ENCODE assay signal across 1 cellular context in genomic region chr6:14211596-14211961, GRCh38.
TF ChIP-seq lines count a peak whose summit lies in the region.

No MANE protein-coding gene starts in this region.

TF ChIP-seq in K562, 482 proteins besides CTCF, POLR2A, EP300 and RAD21 (continued from another document):
- TF ChIP-seq ZNF512 (tag; IDR thresholded peaks at IDR 0.05), result peak; percentile 46; the same call in 1 of the 2 replicates
- no peak for TF ChIP-seq DIDO1 (tag; IDR thresholded peaks at IDR 0.05; ENCODE audit: low read depth)
- no peak for TF ChIP-seq CHD4 (IDR thresholded peaks at IDR 0.05; ENCODE audit: insufficient read depth, insufficient replicate concordance, low read depth, low read length, poor library complexity, severe bottlenecking)
- no peak for TF ChIP-seq TEAD4 (IDR thresholded peaks at IDR 0.05; ENCODE audit: low read length)
- 0 out of 2 replicates have a peak, but pooled peaks have one; percentile 49 for TF ChIP-seq TEAD4 (CRISPR knock-in tag; IDR thresholded peaks at IDR 0.05; ENCODE audit: borderline replicate concordance)
- no peak for TF ChIP-seq FIP1L1 (IDR thresholded peaks at IDR 0.05; ENCODE audit: low read depth, low read length, poor library complexity, severe bottlenecking)
- peak; percentile 46; the same call in 1 of the 2 replicates for TF ChIP-seq TFAP4 (CRISPR knock-in tag; IDR thresholded peaks at IDR 0.05; ENCODE audit: borderline replicate concordance)
- TF ChIP-seq USF1 (CRISPR knock-in tag; IDR thresholded peaks at IDR 0.05), result peak; percentile 49
- TF ChIP-seq ZNF583 (CRISPR knock-in tag; IDR thresholded peaks at IDR 0.05), result no peak; the same call in 1 of the 2 replicates
- TF ChIP-seq ZNF395 (CRISPR knock-in tag; IDR thresholded peaks at IDR 0.05), result peak; percentile 3; the same call in 1 of the 2 replicates
- no peak for TF ChIP-seq NR2C2 (CRISPR knock-in tag; IDR thresholded peaks at IDR 0.05)
- peak; percentile 83 for TF ChIP-seq NR2C2 (tag; IDR thresholded peaks at IDR 0.05)
- no peak for TF ChIP-seq MXD1 (CRISPR knock-in tag; IDR thresholded peaks at IDR 0.05; ENCODE audit: borderline replicate concordance, poor library complexity, severe bottlenecking)
- TF ChIP-seq HDAC1 (IDR thresholded peaks at IDR 0.05), result 0 out of 4 replicates have a peak, but pooled peaks of 1 of the 2 experiments have one; percentile 39
- TF ChIP-seq ZNF253 (CRISPR knock-in tag; conservative IDR thresholded peaks at IDR 0.05), result no peak
- no peak for TF ChIP-seq IRF2 (CRISPR knock-in tag; IDR thresholded peaks at IDR 0.05)
- TF ChIP-seq HES1 (IDR thresholded peaks at IDR 0.05; ENCODE audit: low read depth), result 0 out of 2 replicates have a peak, but pooled peaks have one; percentile 11
- peak; percentile 82 for TF ChIP-seq MGA (IDR thresholded peaks at IDR 0.05)
- peak; percentile 25; the same call in 1 of the 2 replicates for TF ChIP-seq NR2F6 (CRISPR knock-in tag; IDR thresholded peaks at IDR 0.05)
- TF ChIP-seq CBX2 (IDR thresholded peaks at IDR 0.05; ENCODE audit: insufficient read depth, low read length, poor library complexity, severe bottlenecking), result no peak
- TF ChIP-seq ZNF124 (CRISPR knock-in tag; IDR thresholded peaks at IDR 0.05), result no peak
- 0 out of 2 replicates have a peak, but pooled peaks have one; percentile 9 for TF ChIP-seq XRCC5 (IDR thresholded peaks at IDR 0.05; ENCODE audit: low read depth, low read length)
- TF ChIP-seq NCOA1 (IDR thresholded peaks at IDR 0.05; ENCODE audit: low read depth), result 0 out of 2 replicates have a peak, but pooled peaks have one; percentile 52
- TF ChIP-seq ATF7 (IDR thresholded peaks at IDR 0.05), result peak; percentile 78
- TF ChIP-seq BCOR (IDR thresholded peaks at IDR 0.05), result no peak
- 0 out of 2 replicates have a peak, but pooled peaks have one; percentile 24 for TF ChIP-seq ZNF324 (CRISPR knock-in tag; IDR thresholded peaks at IDR 0.05)
- no peak for TF ChIP-seq TSC22D4 (tag; IDR thresholded peaks at IDR 0.05)
TF ChIP-seq in K562: peak in this region for 58.
